In the genomic region with DNA sequence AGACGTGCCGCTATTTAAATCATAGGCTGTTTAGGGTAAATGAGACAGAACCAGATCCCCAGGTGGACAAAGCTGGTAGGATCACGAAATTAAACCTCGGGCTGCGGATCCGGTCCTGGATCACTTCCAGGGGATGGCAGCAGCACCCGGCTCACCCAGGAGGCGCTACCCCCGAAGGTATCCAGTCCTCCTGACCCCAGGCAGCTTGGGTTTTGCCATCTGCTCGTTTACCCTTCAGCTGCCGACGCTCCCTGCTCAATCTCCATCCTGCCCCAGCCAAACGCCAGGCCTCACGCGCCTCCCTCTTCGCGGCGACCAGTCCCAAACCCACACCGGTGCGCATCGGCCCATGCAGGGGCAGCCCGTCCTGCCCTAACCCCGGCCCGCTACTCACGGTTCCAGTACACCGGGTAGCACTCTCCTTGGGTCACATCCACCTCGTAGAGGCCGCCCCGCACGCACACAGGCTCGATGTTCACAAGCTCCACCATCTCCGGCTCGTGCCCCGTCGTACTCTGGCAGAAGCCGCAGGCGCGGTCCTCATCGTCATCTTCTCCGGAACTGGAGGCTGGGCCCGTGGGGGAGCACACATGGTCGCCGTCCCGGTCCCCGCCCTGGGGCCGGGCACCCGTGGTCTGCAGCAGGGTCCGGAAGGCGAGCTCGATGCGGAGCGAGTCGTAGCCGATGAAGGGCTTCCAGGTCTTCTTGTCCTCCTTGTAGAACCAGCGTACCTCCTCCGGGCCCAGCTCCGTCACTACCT, we compare ENCODE assay signal across 7 cellular contexts. TPM values are rescaled to one million over a fixed set of nuclear protein-coding genes. Genes with fewer than 3 reads are reported as not detected.
DNase-seq lines count a peak whose midpoint lies in the region; ATAC-seq and TF ChIP-seq lines count a peak whose summit lies in the region.

No MANE protein-coding gene starts in this region.

- CTCF ChIA-PET in activated CD4-positive, alpha-beta T cell treated with anti-CD3 and anti-CD28 coated beads for 36 hours (lab: Charles Lee), result interaction anchor here (0.6 to 5.6 kb wide), 11 partner anchors 10 to 204 kb away, joined by 3 to 42 read pairs (median 4); no protein-coding TSS in a partner anchor

- DNase-seq in GM13977 (ENCODE audit: low spot score) (peak; percentile 64), NCI-H2029 (lab: John Stamatoyannopoulos, UW) (peak; percentile 57), left kidney (ENCODE audit: low read depth, low spot score) (peak; percentile 81)
- DNase-seq in activated CD4-positive, alpha-beta T cell treated with anti-CD3 and anti-CD28 coated beads for 36 hours, result peak; percentile 81
- peak; percentile 67 for DNase-seq in stimulated activated CD4-positive, alpha-beta T cell treated with anti-CD3 and anti-CD28 coated beads, Interleukin-4, amount 100 ng/mL, for 1 hour

- peak; percentile 21 for ATAC-seq in HG02840 (IDR thresholded peaks at IDR 0.05; ENCODE audit: low FRiP score, unreplicated experiment)
- peak; percentile 34 for ATAC-seq in activated CD4-positive, alpha-beta T cell treated with anti-CD3 and anti-CD28 coated beads for 36 hours

- in situ Hi-C loops in GM13977 (cut with MboI; ENCODE audit: low pct_unique_long_range_greater_than_20kb, low sequenced_read_pairs, unreplicated experiment), result no loop called here

- TF ChIP-seq CTCF in GM13977 (IDR thresholded peaks at IDR 0.05; ENCODE audit: extremely low read depth, insufficient read depth, missing control alignments), result no peak

- H3K36me3 Mint-ChIP-seq in activated CD4-positive, alpha-beta T cell treated with anti-CD3 and anti-CD28 coated beads for 36 hours (ENCODE audit: low read depth), result peaks cover 31% of the 10 kb centered on the region

- peaks cover 2% of the 10 kb centered on the region for H3K9me3 Mint-ChIP-seq in activated CD4-positive, alpha-beta T cell treated with anti-CD3 and anti-CD28 coated beads for 36 hours (ENCODE audit: low read depth)

- peak overlapping the region; percentile 99 for H3K27ac Mint-ChIP-seq in activated CD4-positive, alpha-beta T cell treated with anti-CD3 and anti-CD28 coated beads for 36 hours

- intact Hi-C loops in activated CD4-positive, alpha-beta T cell treated with anti-CD3 and anti-CD28 coated beads for 36 hours (cut with DNase I, micrococcal nuclease), result loop anchor here (2.0 to 10.0 kb wide), 4 partner anchors 357 to 1289 kb away; a partner anchor contains a TSS

- peak overlapping the region; percentile 56 for H3K27ac ChIP-seq in cingulate gyrus (ENCODE audit: low read depth, low read length)

- peak overlapping the region; percentile 99 for H3K4me3 Mint-ChIP-seq in activated CD4-positive, alpha-beta T cell treated with anti-CD3 and anti-CD28 coated beads for 36 hours

- POLR2A ChIA-PET in activated CD4-positive, alpha-beta T cell treated with anti-CD3 and anti-CD28 coated beads for 36 hours (lab: Charles Lee), result interaction anchor here (0.6 to 2.9 kb wide), 6 partner anchors 10 to 546 kb away, joined by 3 to 24 read pairs (median 5); no protein-coding TSS in a partner anchor

- peaks cover 45% of the 10 kb centered on the region for H3K4me1 Mint-ChIP-seq in activated CD4-positive, alpha-beta T cell treated with anti-CD3 and anti-CD28 coated beads for 36 hours

- no peaks in the 10 kb centered on the region for H3K27me3 Mint-ChIP-seq in activated CD4-positive, alpha-beta T cell treated with anti-CD3 and anti-CD28 coated beads for 36 hours

RNA-seq across cellular contexts. Expression of a gene that starts 1.1 kb away (rescaled TPM):
- 10 to 100 TPM; 34.7 to 36.2 TPM for total RNA-seq in activated CD4-positive, alpha-beta T cell treated with anti-CD3 and anti-CD28 coated beads for 36 hours

Comparison
In these comparisons a context has a peak if more than half of its experiments do, and no peak if none do; other contexts are left out.
1. Peak in every context shown above with its lines: DNase-seq, ATAC-seq and H3K27ac ChIP-seq.